21 cellular contexts compared by ENCODE assay signal in genomic region chr3:50028336-50028735, GRCh38.
DNase-seq lines count a peak whose midpoint lies in the region; ATAC-seq, FAIRE-seq and TF ChIP-seq lines count a peak whose summit lies in the region.
"Had no signal": no experiment of that assay in that cellular context is flagged by ENCODE, and none has a peak within 500 bp of the region (broad histone marks: within the 10 kb centered on the region; RNA-seq: fewer than 3 reads in every experiment).

No MANE protein-coding gene starts in this region.

- H3K9me1 ChIP-seq in IMR-90 (ENCODE audit: insufficient read depth, low read length): no peaks in the 10 kb centered on the region
- H3K9me1 ChIP-seq in K562 (ENCODE audit: control insufficient read depth, insufficient read depth, low read length): no peaks in the 10 kb centered on the region

- no peaks in the 10 kb centered on the region for H3K9me3 ChIP-seq in IMR-90 (ENCODE audit: control insufficient read depth, insufficient read depth, low read length)
- H3K9me3 ChIP-seq in K562 (replicated peaks; ENCODE audit: control insufficient read depth, insufficient read depth, low read depth, low read length): no peaks in the 10 kb centered on the region
- H3K9me3 ChIP-seq: A549, HAP-1, lower lobe of right lung, psoas muscle had no signal

- no peak overlapping the region for H2AK9ac ChIP-seq in IMR-90 (replicated peaks; ENCODE audit: low read depth, low read length, poor library complexity)

- POLR2A ChIA-PET in AG04449 (lab: Yijun Ruan, JAX): no interaction called here
- POLR2A ChIA-PET in IMR-90 (lab: Charles Lee; ENCODE audit: unreplicated experiment): no interaction called here
- POLR2A ChIA-PET in K562 (lab: Yijun Ruan, JAX): no interaction called here

- H3K4me2 ChIP-seq in IMR-90 (ENCODE audit: low read depth, low read length) (no peak overlapping the region), K562 (ENCODE audit: insufficient read depth, low read length) (no peak overlapping the region)
- H3K4me2 ChIP-seq: A549 had no signal

- no peak for TF ChIP-seq RAD21 in IMR-90 (IDR thresholded peaks at IDR 0.05; ENCODE audit: low read length)
- TF ChIP-seq RAD21 in K562 (CRISPR knock-in tag; conservative IDR thresholded peaks at IDR 0.05 in 1 of 2, IDR thresholded peaks at IDR 0.05 in 1 of 2): no peak

- H2BK15ac ChIP-seq in IMR-90 (ENCODE audit: low read depth, low read length): no peak overlapping the region

- H4K20me1 ChIP-seq in IMR-90 (ENCODE audit: insufficient read depth, low read length): peaks cover 5% of the 10 kb centered on the region; the same call in 1 of the 2 replicates
- H4K20me1 ChIP-seq in K562 (replicated peaks; ENCODE audit: control insufficient read depth, insufficient read depth, low read length): no peaks in the 10 kb centered on the region

- H3K9ac ChIP-seq in IMR-90 (ENCODE audit: low read depth, low read length) (no peak overlapping the region), K562 (ENCODE audit: insufficient read depth in 1 of 2, low read depth in 2 of 2, low read length in 2 of 2) (no peak overlapping the region)

- no peak for TF ChIP-seq POLR2A in IMR-90 (IDR thresholded peaks at IDR 0.05; ENCODE audit: low read depth, low read length)
- no peak for TF ChIP-seq POLR2A in K562 (conservative IDR thresholded peaks at IDR 0.05)

- H3K18ac ChIP-seq in IMR-90 (ENCODE audit: low read depth, low read length): no peak overlapping the region

- peaks cover 7% of the 10 kb centered on the region; the same call in 2 of the 3 replicates for H3K79me2 ChIP-seq in K562 (ENCODE audit: control insufficient read depth, insufficient read depth, low read length)

- no peak overlapping the region for H3K27ac ChIP-seq in IMR-90 (ENCODE audit: insufficient read depth, low read length)
- H3K27ac ChIP-seq in K562 (ENCODE audit: extremely low read depth, low read depth, low read length): no peak overlapping the region
- H3K27ac ChIP-seq: A549, lower lobe of right lung, psoas muscle had no signal

- CTCF ChIA-PET in AG04449 (lab: Yijun Ruan, JAX): interaction anchor here (0.9 kb wide), 1 partner anchor 12 kb away, joined by 4 read pairs; no protein-coding TSS in a partner anchor
- CTCF ChIA-PET in IMR-90 (lab: Yijun Ruan, JAX): no interaction called here
- CTCF ChIA-PET in K562 (lab: Yijun Ruan, JAX; ENCODE audit: low intra/inter-chr PET ratio): no interaction called here

- peaks cover 21 to 30% of the 10 kb centered on the region in 2 experiments for H3K79me1 ChIP-seq in IMR-90 (ENCODE audit: low read depth in 1 of 2, low read length in 2 of 2)

- H4K91ac ChIP-seq in IMR-90 (ENCODE audit: insufficient read depth, low read depth, low read length): no peak overlapping the region

- no peak overlapping the region for H4K8ac ChIP-seq in IMR-90 (ENCODE audit: low read depth in 2 of 2, low read length in 2 of 2)

- no peak overlapping the region for H3K56ac ChIP-seq in IMR-90 (ENCODE audit: extremely low read depth, insufficient read depth, low read length)

- H2AFZ ChIP-seq in IMR-90 (replicated peaks; ENCODE audit: low read length, poor library complexity) (no peak overlapping the region), K562 (ENCODE audit: low read depth, low read length) (no peak overlapping the region)

- H3K4me3 ChIP-seq in AG04449 (ENCODE audit: low read depth, low read length) (no peak overlapping the region), IMR-90 (ENCODE audit: insufficient read depth, low read depth, low read length) (no peak overlapping the region), K562 (no peak overlapping the region)
- H3K4me3 ChIP-seq: A549, HAP-1, lower lobe of right lung, psoas muscle had no signal

- H2BK20ac ChIP-seq in IMR-90 (ENCODE audit: low read depth, low read length): no peak overlapping the region

- intact Hi-C loops in IMR-90 (cut with micrococcal nuclease): no loop called here
- intact Hi-C loops in K562 (cut with micrococcal nuclease): no loop called here

- no peak overlapping the region for H3K14ac ChIP-seq in IMR-90 (replicated peaks; ENCODE audit: low read depth, low read length)

- dilution Hi-C loops in IMR-90 (cut with HindIII; ENCODE audit: low sequenced_read_pairs, unreplicated experiment): no loop called here

- in situ Hi-C loops in IMR-90 (cut with MboI; ENCODE audit: low sequenced_read_pairs) (no loop called here), K562 (cut with MboI) (no loop called here)

- TF ChIP-seq CTCF in AG04449 (IDR thresholded peaks at IDR 0.05; ENCODE audit: insufficient read depth, low read length, missing control alignments): no peak
- no peak for TF ChIP-seq CTCF in IMR-90 (conservative IDR thresholded peaks at IDR 0.05; ENCODE audit: low read depth, low read length)
- TF ChIP-seq CTCF in K562 (IDR thresholded peaks at IDR 0.05 in 2 of 3, conservative IDR thresholded peaks at IDR 0.05 in 1 of 3; ENCODE audit: insufficient read depth in 2 of 3, low read depth in 1 of 3, low read length in 3 of 3): no peak

- peak; percentile 35 for FAIRE-seq in K562 (lab: Jason Lieb, UNC)
- FAIRE-seq: A549, urothelium cell line had no signal

- DNase-seq in AG04449 (ENCODE audit: low read depth, low spot score) (peak; percentile 50), IMR-90 (peak; percentile 66), K562 (ENCODE audit: extremely low read depth in 1 of 4, low spot score in 3 of 4) (no peak), hepatic stellate cell (ENCODE audit: low spot score) (peak; percentile 38), NCI-H510A (lab: John Stamatoyannopoulos, UW) (no peak), medulla oblongata (ENCODE audit: extremely low spot score) (no peak), DMS114 treated with DMSO at 0.1 percent for 48 hours (lab: John Stamatoyannopoulos, UW; ENCODE audit: unreplicated experiment) (no peak)
- DNase-seq: activated CD4-positive, alpha-beta T cell treated with anti-CD3 and anti-CD28 coated beads for 1 hour; activated CD8-positive, alpha-beta memory T cell treated with anti-CD3 and anti-CD28 coated beads, Interleukin-2, amount 50 U/mL, for 48 hours; foreskin melanocyte; Kasumi-1; lower lobe of right lung; naive thymus-derived CD8-positive, alpha-beta T cell; NCI-H1436 treated with DMSO at 0.1 percent for 48 hours; psoas muscle; stimulated activated CD4-positive, alpha-beta T cell treated with anti-CD3 and anti-CD28 coated beads, Interleukin-15, amount 100 ng/mL, for 24 hours; stimulated activated naive CD8-positive, alpha-beta T cell treated with anti-CD3 and anti-CD28 coated beads, Interleukin-15, amount 100 ng/mL, for 72 hours had no signal

- ATAC-seq in IMR-90 (ENCODE audit: low read depth): peak; percentile 57
- ATAC-seq in K562: no peak
- no peak for ATAC-seq in HG03108 (IDR thresholded peaks at IDR 0.05; ENCODE audit: unreplicated experiment)
- ATAC-seq: A549; lower lobe of right lung; naive thymus-derived CD8-positive, alpha-beta T cell; psoas muscle; stimulated activated naive CD8-positive, alpha-beta T cell treated with anti-CD3 and anti-CD28 coated beads, Interleukin-15, amount 100 ng/mL, for 72 hours had no signal

- H4K5ac ChIP-seq in IMR-90 (ENCODE audit: low read depth, low read length): no peak overlapping the region

- no TSS peak for BruUV-seq in IMR-90 (replicated peaks; lab: Mats Ljungman, UMichigan)
- BruUV-seq in K562 (replicated peaks; lab: Mats Ljungman, UMichigan): no TSS peak

- no peak overlapping the region for H2AK5ac ChIP-seq in IMR-90 (ENCODE audit: low read depth, low read length)

- no CpG with 5 or more reads among the region's 2 CpGs for WGBS in IMR-90 (ENCODE audit: extremely low coverage in 2 of 2, insufficient read length in 1 of 2), 2 experiments
- 62% methylated on average over 2 of the region's 2 CpGs for WGBS in K562 (ENCODE audit: insufficient coverage, low coverage, missing lambda C conversion rate)

- peaks cover 3% of the 10 kb centered on the region; the same call in 1 of the 2 replicates for H3K36me3 ChIP-seq in IMR-90 (ENCODE audit: control insufficient read depth, insufficient read depth, low read length)
- peaks cover 7% of the 10 kb centered on the region; the same call in 1 of the 3 replicates for H3K36me3 ChIP-seq in K562 (ENCODE audit: control insufficient read depth, insufficient read depth, low read length)
- H3K36me3 ChIP-seq: HAP-1 had no signal

- H3K4me1 ChIP-seq in IMR-90 (ENCODE audit: control insufficient read depth, insufficient read depth, low read length): peaks cover 4% of the 10 kb centered on the region; the same call in 1 of the 2 replicates
- H3K4me1 ChIP-seq in K562 (replicated peaks in 1 of 2; ENCODE audit: control insufficient read depth in 2 of 2, insufficient read depth in 2 of 2, low read length in 2 of 2): no peaks in the 10 kb centered on the region
- H3K4me1 ChIP-seq: A549, lower lobe of right lung, psoas muscle had no signal

- H3K4ac ChIP-seq in IMR-90 (ENCODE audit: low read depth, low read length): no peak overlapping the region

- no peak overlapping the region for H2BK120ac ChIP-seq in IMR-90 (ENCODE audit: low read depth, low read length)

- H3K27me3 ChIP-seq in IMR-90 (ENCODE audit: control insufficient read depth, insufficient read depth, low read length) (no peaks in the 10 kb centered on the region), K562 (ENCODE audit: control insufficient read depth in 2 of 2, insufficient read depth in 2 of 2, low read length in 2 of 2) (no peaks in the 10 kb centered on the region)

- H2BK5ac ChIP-seq in IMR-90 (ENCODE audit: low read depth, low read length, poor library complexity, severe bottlenecking): no peak overlapping the region

- no peak overlapping the region for H3K23ac ChIP-seq in IMR-90 (ENCODE audit: low read depth, low read length)

- no peak for TF ChIP-seq EP300 in K562 (IDR thresholded peaks at IDR 0.05; ENCODE audit: low read length)

TF ChIP-seq in IMR-90, 13 proteins besides CTCF, POLR2A, EP300 and RAD21 (continues in another document):
- TF ChIP-seq SMC3 (IDR thresholded peaks at IDR 0.05; ENCODE audit: low read depth, low read length) (no peak), MAFK (IDR thresholded peaks at IDR 0.05; ENCODE audit: low read depth, low read length) (no peak), RFX5 (IDR thresholded peaks at IDR 0.05; ENCODE audit: low read depth, low read length) (no peak), BHLHE40 (IDR thresholded peaks at IDR 0.05; ENCODE audit: low read depth, low read length) (no peak), CEBPB (IDR thresholded peaks at IDR 0.05; ENCODE audit: low read depth, low read length) (no peak), CHD1 (IDR thresholded peaks at IDR 0.05; ENCODE audit: low read depth, low read length) (no peak), MXI1 (IDR thresholded peaks at IDR 0.05; ENCODE audit: borderline replicate concordance, low read depth, low read length) (no peak)

TF ChIP-seq in K562, 482 proteins besides CTCF, POLR2A, EP300 and RAD21:
- no peak for TF ChIP-seq NEUROD1 (IDR thresholded peaks at IDR 0.05; ENCODE audit: borderline replicate concordance, low read depth, low read length, partially characterized antibody)
- TF ChIP-seq RFX1 (IDR thresholded peaks at IDR 0.05): no peak

Comparison
In these comparisons a context has a peak if more than half of its experiments do, and no peak if none do; other contexts are left out.
1. DNase-seq: peak in AG04449 (single experiment), IMR-90 (single experiment) and hepatic stellate cell (single experiment); none in K562 (0 of 4), NCI-H510A (single experiment), medulla oblongata (single experiment) and DMS114 treated with DMSO at 0.1 percent for 48 hours (single experiment).